Comparison of ENCODE assay signal across 21 cellular contexts in the genomic region with DNA sequence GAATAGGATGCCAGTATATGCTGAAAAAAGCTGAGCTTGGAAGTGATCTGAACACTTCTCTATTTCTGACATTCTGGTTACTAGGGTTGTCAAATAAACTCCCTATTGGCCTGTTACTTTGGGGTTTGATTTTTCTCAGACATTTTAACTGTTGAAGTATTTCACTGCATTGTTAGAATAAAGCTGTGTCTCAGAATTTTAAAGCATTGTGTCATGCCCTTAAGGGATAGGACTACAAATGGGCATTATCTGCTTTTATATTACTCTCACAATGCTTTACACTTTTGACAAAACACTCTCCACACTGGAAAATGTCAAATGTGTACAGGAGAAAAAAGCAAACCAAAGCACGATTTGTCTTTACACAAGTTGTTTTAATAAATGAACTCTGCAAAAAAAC. TPM values are rescaled to one million over a fixed set of nuclear protein-coding genes. Genes with fewer than 3 reads are reported as not detected.
DNase-seq lines count a peak whose midpoint lies in the region; ATAC-seq, FAIRE-seq and TF ChIP-seq lines count a peak whose summit lies in the region.
"Had no signal": no experiment of that assay in that cellular context is flagged by ENCODE, and none has a peak within 500 bp of the region (broad histone marks: within the 10 kb centered on the region; RNA-seq: fewer than 3 reads in every experiment).

No MANE protein-coding gene starts in this region.

- ATAC-seq in Right ventricle myocardium superior (ENCODE audit: poor library complexity): no peak
- ATAC-seq: A549; CD8-positive, alpha-beta T cell; GM12878 had no signal

- intact Hi-C loops in thyroid gland (cut with DNase I): no loop called here
- intact Hi-C loops in Right ventricle myocardium superior (cut with DNase I): no loop called here

- H3K36me3 ChIP-seq in SK-N-MC (ENCODE audit: insufficient read depth, low read length): peaks cover 79% of the 10 kb centered on the region
- peaks cover 10 to 17% of the 10 kb centered on the region in 2 donors for H3K36me3 ChIP-seq in thyroid gland

- peak; percentile 91 for FAIRE-seq in H54 (lab: Jason Lieb, UNC)
- FAIRE-seq: A549, D721Med, GM12878, GM12892, GM18507 had no signal

- H3K27ac ChIP-seq in SK-N-MC (peak overlapping the region; percentile 21; the same call in 1 of the 2 replicates), thyroid gland (peak overlapping the region; percentile 1 to 64 (median 46))
- H3K27ac ChIP-seq: 22Rv1; A549; BLaER1 treated with 17β-estradiol and CSF1 and Interleukin-3, amounts not matched to agents 10 nM and 100 nM; C4-2B had no signal

- peaks cover 31 to 36% of the 10 kb centered on the region in 2 donors for H3K4me1 ChIP-seq in thyroid gland
- H3K4me1 ChIP-seq: BLaER1 treated with 17β-estradiol and CSF1 and Interleukin-3, amounts not matched to agents 10 nM and 100 nM; Caco-2 had no signal

- H3K9me3 ChIP-seq in SK-N-MC (ENCODE audit: low read depth, low read length) (0 out of 2 replicates have a peak, but pooled peaks cover 6% of the 10 kb centered on the region), thyroid gland (no peaks in the 10 kb centered on the region)
- H3K9me3 ChIP-seq: A549, Caco-2 had no signal

- DNase-seq in H54 (ENCODE audit: insufficient read length, low spot score): no peak
- DNase-seq in SK-N-MC (ENCODE audit: low read depth, low spot score): no peak
- no peak for DNase-seq in thyroid gland
- DNase-seq in Right ventricle myocardium superior: no peak
- no peak for DNase-seq in mucosa of gallbladder (ENCODE audit: low spot score)
- DNase-seq: AML-193; Caco-2; Calu3; CD4-positive, alpha-beta T cell; CD8-positive, alpha-beta T cell; DMS79 treated with DMSO at 0.1 percent for 48 hours; GF-D8 had no signal

- no peak overlapping the region for H3K9ac ChIP-seq in SK-N-MC (ENCODE audit: insufficient read length)
- H3K9ac ChIP-seq: BLaER1 treated with 17β-estradiol and CSF1 and Interleukin-3, amounts not matched to agents 10 nM and 100 nM had no signal

- TF ChIP-seq CTCF in thyroid gland (IDR thresholded peaks at IDR 0.05): no peak

- 63 to 65% methylated on average over 1 of the region's 1 CpG for WGBS in thyroid gland, 2 donors

- TF ChIP-seq POLR2A in H54 (IDR thresholded peaks at IDR 0.05; ENCODE audit: low read depth, low read length): no peak
- no peak for TF ChIP-seq POLR2A in thyroid gland (IDR thresholded peaks at IDR 0.05)

- H3K27me3 ChIP-seq in thyroid gland: no peaks in the 10 kb centered on the region
- H3K27me3 ChIP-seq: BLaER1 treated with 17β-estradiol and CSF1 and Interleukin-3, amounts not matched to agents 10 nM and 100 nM had no signal

- no peak overlapping the region for H3K4me3 ChIP-seq in SK-N-MC
- no peak overlapping the region for H3K4me3 ChIP-seq in thyroid gland (replicated peaks in 1 of 3)
- H3K4me3 ChIP-seq: A549; BLaER1 treated with 17β-estradiol and CSF1 and Interleukin-3, amounts not matched to agents 10 nM and 100 nM; GM12878 had no signal

RNA-seq across cellular contexts. Expression of gene GPR21, which starts 16.8 kb away (rescaled TPM):
- total RNA-seq in thyroid gland (10 to 100 TPM in 1 of 4 donors, 1 to 10 TPM in 3; 4.0 to 11.8 (median 5.7) TPM), Right ventricle myocardium superior (not detected), mucosa of gallbladder (1.9 TPM)
- total RNA-seq: A172 had no signal
